11 cellular contexts compared by ENCODE assay signal in the genomic region with DNA sequence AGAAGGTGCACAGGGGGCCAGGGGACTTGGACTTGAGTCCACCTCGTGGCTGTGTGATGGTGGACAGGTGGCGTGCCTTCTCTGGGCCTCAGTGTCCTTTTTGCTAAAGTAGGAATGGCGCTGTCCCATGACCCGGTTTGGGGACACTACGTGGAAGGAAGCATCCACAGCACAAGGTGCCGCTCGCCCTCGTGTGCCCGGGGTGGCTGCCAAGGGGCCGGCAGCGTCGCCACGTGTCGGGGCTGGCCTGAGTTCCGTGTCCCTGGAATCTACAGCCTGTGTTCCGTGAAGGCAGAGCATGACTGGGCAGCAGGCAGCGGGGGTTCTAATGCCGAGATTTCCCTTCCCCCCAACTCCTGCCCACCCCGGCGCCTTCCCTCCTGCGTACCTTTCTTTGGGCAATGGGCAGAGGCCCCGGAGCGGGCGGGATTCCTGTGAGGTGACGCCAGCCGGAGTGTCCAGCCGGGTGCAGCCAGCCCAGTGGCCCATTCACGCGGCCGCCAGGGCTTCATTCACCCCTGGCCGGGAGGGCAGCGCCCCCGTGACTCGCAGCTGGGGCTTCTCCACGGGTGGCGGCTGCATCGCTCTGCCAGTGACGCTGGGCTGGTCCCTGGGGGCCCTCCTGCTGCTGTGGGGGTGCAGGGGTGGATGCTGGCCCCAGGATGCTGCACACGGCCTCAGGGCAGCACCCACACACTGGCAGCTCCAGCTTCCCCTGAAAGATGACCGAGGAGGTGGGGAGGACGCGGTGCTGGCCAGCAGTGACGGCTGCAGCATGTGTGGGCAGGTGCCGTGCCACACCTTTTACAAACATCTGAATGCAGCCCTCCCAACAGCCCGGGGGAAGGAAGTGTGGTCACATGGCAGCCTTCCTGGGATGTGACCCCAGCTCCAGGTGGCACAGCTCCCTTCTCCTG. TPM values are rescaled to one million over a fixed set of nuclear protein-coding genes. Genes with fewer than 3 reads are reported as not detected.
DNase-seq lines count a peak whose midpoint lies in the region; ATAC-seq and TF ChIP-seq lines count a peak whose summit lies in the region.
"Had no signal": no experiment of that assay in that cellular context is flagged by ENCODE, and none has a peak within 500 bp of the region (broad histone marks: within the 10 kb centered on the region; RNA-seq: fewer than 3 reads in every experiment).

No MANE protein-coding gene starts in this region.

- TF ChIP-seq CTCF in GM06990 (IDR thresholded peaks at IDR 0.05; ENCODE audit: insufficient read depth, low read length, poor library complexity, severe bottlenecking): no peak

- no peak for ATAC-seq in GM21717 (IDR thresholded peaks at IDR 0.05; ENCODE audit: unreplicated experiment)

- DNase-seq in GM06990 (ENCODE audit: extremely low read depth, insufficient read length) (peak; percentile 41), NCI-H748 treated with DMSO at 0.1 percent for 48 hours (lab: John Stamatoyannopoulos, UW) (peak; percentile 1), fibroblast of gingiva (ENCODE audit: low read depth) (peak; percentile 8), renal cortical epithelial cell (ENCODE audit: low read depth) (peak; percentile 77), NCI-H128 (lab: John Stamatoyannopoulos, UW; ENCODE audit: unreplicated experiment) (no peak), DMS79 treated with DMSO at 0.1 percent for 48 hours (lab: John Stamatoyannopoulos, UW) (no peak)
- DNase-seq in activated T-cell treated with anti-CD3 and anti-CD28 coated beads, Interleukin-2, amount 50 U/mL, for 48 hours: no peak
- DNase-seq: effector memory CD4-positive, alpha-beta T cell; NCI-H1930 had no signal

- H3K36me3 ChIP-seq in GM06990 (ENCODE audit: control insufficient read depth, insufficient read depth, low read length): no peaks in the 10 kb centered on the region

- no peaks in the 10 kb centered on the region; the same call in 1 of the 2 replicates for H3K27me3 ChIP-seq in GM06990 (replicated peaks; ENCODE audit: control insufficient read depth, insufficient read depth, low read length)

- no peak overlapping the region for H3K4me3 ChIP-seq in GM06990 (replicated peaks; ENCODE audit: low read depth, low read length)

RNA-seq across cellular contexts. Expression of gene DOK7, which starts 21.2 kb away (rescaled TPM):
- total RNA-seq in renal cortical epithelial cell: 10.7 and 24.7 TPM in 2 replicates
- total RNA-seq: activated CD8-positive, alpha-beta memory T cell treated with anti-CD3 and anti-CD28 coated beads for 36 hours had no signal

RNA-seq across cellular contexts. Expression of gene HGFAC, which starts 42.5 kb away (rescaled TPM):
- total RNA-seq in renal cortical epithelial cell: 0.25 and 0.35 TPM in 2 replicates
- total RNA-seq: activated CD8-positive, alpha-beta memory T cell treated with anti-CD3 and anti-CD28 coated beads for 36 hours had no signal

RNA-seq across cellular contexts. Expression of gene LRPAP1, which starts 47.9 kb away (rescaled TPM):
- 75.5 and 213 TPM in 2 replicates for total RNA-seq in renal cortical epithelial cell

Comparison
In these comparisons a context has a peak if more than half of its experiments do, and no peak if none do; other contexts are left out.
1. DNase-seq: peak in GM06990 (single experiment), NCI-H748 treated with DMSO at 0.1 percent for 48 hours (single experiment), fibroblast of gingiva (single experiment) and renal cortical epithelial cell (single experiment); none in NCI-H128 (single experiment), DMS79 treated with DMSO at 0.1 percent for 48 hours (single experiment) and activated T-cell treated with anti-CD3 and anti-CD28 coated beads, Interleukin-2, amount 50 U/mL, for 48 hours (0 of 2).